Comparison of ENCODE assay signal across 28 cellular contexts in the genomic region with DNA sequence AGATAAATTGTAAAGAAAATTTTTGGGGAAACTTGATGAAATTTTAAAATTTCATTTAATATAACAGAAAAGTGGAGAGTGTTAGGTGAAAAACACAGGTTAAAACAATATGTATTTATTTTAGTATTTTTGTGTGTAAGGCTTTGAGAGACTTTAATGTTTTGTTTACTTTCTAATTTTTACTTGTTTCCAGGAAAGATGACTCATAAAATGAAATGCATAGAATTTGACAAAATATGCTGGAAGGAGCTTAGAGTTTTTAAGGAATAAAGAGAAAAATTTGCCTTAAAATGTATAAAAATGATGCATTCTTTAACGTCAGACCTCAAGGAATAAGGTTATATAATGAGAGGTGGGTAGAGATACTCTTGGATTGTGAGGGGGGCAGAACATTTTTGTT.
"Had no signal": no experiment of that assay in that cellular context is flagged by ENCODE, and none has a peak within 500 bp of the region (broad histone marks: within the 10 kb centered on the region; RNA-seq: fewer than 3 reads in every experiment).

No MANE protein-coding gene starts in this region.

- H3K4me3 Mint-ChIP-seq: activated CD4-positive, alpha-beta memory T cell treated with anti-CD3 and anti-CD28 coated beads, Interleukin-2, amount 10 ng/mL, durations not matched to agents 7 days and 5 days; activated CD4-positive, alpha-beta T cell treated with anti-CD3 and anti-CD28 coated beads, Interleukin-2, amount 10 ng/mL, durations not matched to agents 7 days and 5 days; activated naive CD4-positive, alpha-beta T cell treated with anti-CD3 and anti-CD28 coated beads, Interleukin-2, amount 50 U/mL, for 24 hours; activated naive CD8-positive, alpha-beta T cell treated with anti-CD3 and anti-CD28 coated beads, Interleukin-2, amount 50 U/mL, for 24 hours; activated T-cell treated with anti-CD3 and anti-CD28 coated beads, Interleukin-2, amount 50 U/mL, for 24 hours; endodermal cell; natural killer cell treated with Interleukin-12 subunit alpha and Interleukin-12 subunit beta and Interleukin-15 and Interleukin-18, amount 100 ng/mL, for 72 hours; T-helper 1 cell treated with Interleukin-12 subunit alpha and Interleukin-12 subunit beta and Interleukin-4 antibody, amounts not matched to agents 30 μg/mL and 1 μg/mL, for 36 hours; WTC11 had no signal

- H3K27ac Mint-ChIP-seq: activated CD4-positive, alpha-beta memory T cell treated with anti-CD3 and anti-CD28 coated beads, Interleukin-2, amount 10 ng/mL, durations not matched to agents 7 days and 5 days; activated CD4-positive, alpha-beta T cell treated with anti-CD3 and anti-CD28 coated beads, Interleukin-2, amount 10 ng/mL, durations not matched to agents 7 days and 5 days; activated naive CD4-positive, alpha-beta T cell treated with anti-CD3 and anti-CD28 coated beads, Interleukin-2, amount 50 U/mL, for 24 hours; activated naive CD8-positive, alpha-beta T cell treated with anti-CD3 and anti-CD28 coated beads, Interleukin-2, amount 50 U/mL, for 24 hours; activated T-cell treated with anti-CD3 and anti-CD28 coated beads, Interleukin-2, amount 50 U/mL, for 24 hours; activated T-helper 2 cell treated with anti-CD3 and anti-CD28 coated beads, Interferon-gamma antibody, Interleukin-2, Interleukin-4, amounts not matched to agents 10 μg/mL and 5 μg/mL and 100 μg/mL, durations not matched to agents 14 hours and 24 hours and 36 hours; endodermal cell; natural killer cell treated with Interleukin-12 subunit alpha and Interleukin-12 subunit beta and Interleukin-15 and Interleukin-18, amount 100 ng/mL, for 72 hours; T-helper 1 cell treated with Interleukin-12 subunit alpha and Interleukin-12 subunit beta and Interleukin-4 antibody, amounts not matched to agents 30 μg/mL and 1 μg/mL, for 36 hours; WTC11 had no signal

- ATAC-seq: activated naive CD8-positive, alpha-beta T cell treated with anti-CD3 and anti-CD28 coated beads, Interleukin-2, amount 50 U/mL, for 24 hours; gastroesophageal sphincter; left lobe of liver; lower lobe of right lung; natural killer cell treated with Interleukin-12 subunit alpha and Interleukin-12 subunit beta and Interleukin-15 and Interleukin-18, amount 100 ng/mL, for 72 hours; right cardiac atrium; WTC11 had no signal

- DNase-seq: activated CD4-positive, alpha-beta memory T cell treated with anti-CD3 and anti-CD28 coated beads, Interleukin-2, amount 10 ng/mL, durations not matched to agents 7 days and 5 days; activated CD4-positive, alpha-beta T cell treated with anti-CD3 and anti-CD28 coated beads for 1 hour; activated CD4-positive, alpha-beta T cell treated with anti-CD3 and anti-CD28 coated beads, Interleukin-2, amount 10 ng/mL, durations not matched to agents 7 days and 5 days; activated CD8-positive, alpha-beta memory T cell treated with anti-CD3 and anti-CD28 coated beads, Interleukin-2, amount 50 U/mL, for 48 hours; activated naive CD8-positive, alpha-beta T cell treated with anti-CD3 and anti-CD28 coated beads, Interleukin-2, amount 50 U/mL, for 24 hours; activated T-cell treated with anti-CD3 and anti-CD28 coated beads, Interleukin-2, amount 50 U/mL, for 24 hours; anterior cingulate cortex; cortex of kidney; endodermal cell; head of caudate nucleus; hypothalamus; kidney glomerular epithelial cell; lower lobe of right lung; mesenchymal stem cell; posterior cingulate gyrus; right cardiac atrium; spleen; stimulated activated naive CD4-positive, alpha-beta T cell treated with Interleukin-2 at 50 U/mL for 16 hours; T-helper 9 cell; transverse colon had no signal

- H3K4me3 ChIP-seq: esophagus muscularis mucosa, gastroesophageal sphincter, lower lobe of right lung, spleen, transverse colon had no signal

- H3K27ac ChIP-seq: esophagus muscularis mucosa, gastroesophageal sphincter, lower lobe of right lung, spleen, transverse colon had no signal

- H3K9me3 Mint-ChIP-seq: endodermal cell had no signal

- H3K36me3 Mint-ChIP-seq: activated naive CD4-positive, alpha-beta T cell treated with anti-CD3 and anti-CD28 coated beads, Interleukin-2, amount 50 U/mL, for 24 hours had no signal

- H3K27me3 ChIP-seq: esophagus muscularis mucosa, gastroesophageal sphincter, spleen, transverse colon had no signal

- H3K36me3 ChIP-seq: esophagus muscularis mucosa, gastroesophageal sphincter, lower lobe of right lung, spleen, transverse colon had no signal

- H3K27me3 Mint-ChIP-seq: activated CD4-positive, alpha-beta memory T cell treated with anti-CD3 and anti-CD28 coated beads, Interleukin-2, amount 10 ng/mL, durations not matched to agents 7 days and 5 days; activated CD4-positive, alpha-beta T cell treated with anti-CD3 and anti-CD28 coated beads, Interleukin-2, amount 10 ng/mL, durations not matched to agents 7 days and 5 days; activated naive CD4-positive, alpha-beta T cell treated with anti-CD3 and anti-CD28 coated beads, Interleukin-2, amount 50 U/mL, for 24 hours; activated naive CD8-positive, alpha-beta T cell treated with anti-CD3 and anti-CD28 coated beads, Interleukin-2, amount 50 U/mL, for 24 hours; activated T-cell treated with anti-CD3 and anti-CD28 coated beads, Interleukin-2, amount 50 U/mL, for 24 hours; natural killer cell treated with Interleukin-12 subunit alpha and Interleukin-12 subunit beta and Interleukin-15 and Interleukin-18, amount 100 ng/mL, for 72 hours had no signal

- H3K4me1 Mint-ChIP-seq: activated CD4-positive, alpha-beta memory T cell treated with anti-CD3 and anti-CD28 coated beads, Interleukin-2, amount 10 ng/mL, durations not matched to agents 7 days and 5 days; activated CD4-positive, alpha-beta T cell treated with anti-CD3 and anti-CD28 coated beads, Interleukin-2, amount 10 ng/mL, durations not matched to agents 7 days and 5 days; activated naive CD4-positive, alpha-beta T cell treated with anti-CD3 and anti-CD28 coated beads, Interleukin-2, amount 50 U/mL, for 24 hours; activated naive CD8-positive, alpha-beta T cell treated with anti-CD3 and anti-CD28 coated beads, Interleukin-2, amount 50 U/mL, for 24 hours; endodermal cell; WTC11 had no signal

- H3K4me1 ChIP-seq: esophagus muscularis mucosa, gastroesophageal sphincter, lower lobe of right lung, spleen, transverse colon had no signal
